ENCODE assay signal across 9 cellular contexts in genomic region chr1:167121375-167122120, GRCh38. TPM values are rescaled to one million over a fixed set of nuclear protein-coding genes. Genes with fewer than 3 reads are reported as not detected.
DNase-seq lines count a peak whose midpoint lies in the region; FAIRE-seq and TF ChIP-seq lines count a peak whose summit lies in the region.
"Had no signal": no experiment of that assay in that cellular context is flagged by ENCODE, and none has a peak within 500 bp of the region (broad histone marks: within the 10 kb centered on the region; RNA-seq: fewer than 3 reads in every experiment).

No MANE protein-coding gene starts in this region.

- H3K27me3 ChIP-seq in mucosa of rectum (ENCODE audit: control insufficient read depth in 2 of 2, insufficient read depth in 2 of 2, low read length in 2 of 2) (peaks cover 0 to 2% of the 10 kb centered on the region in 2 donors), suprapubic skin (peaks cover 10% of the 10 kb centered on the region)

- H3K27ac ChIP-seq in mucosa of rectum (ENCODE audit: low read depth in 2 of 2, low read length in 2 of 2) (peak overlapping the region; percentile 88 to 91), suprapubic skin (no peak overlapping the region)

- WGBS in suprapubic skin, result 38% methylated on average over 9 of the region's 47 CpGs

- no peaks in the 10 kb centered on the region for H3K36me3 Mint-ChIP-seq in activated CD4-positive, alpha-beta memory T cell treated with anti-CD3 and anti-CD28 coated beads, Interleukin-2, amount 10 ng/mL, durations not matched to agents 7 days and 5 days (ENCODE audit: low read depth)

- no peak for TF ChIP-seq POLR2A in suprapubic skin (IDR thresholded peaks at IDR 0.05)

- no peak for FAIRE-seq in D721Med (lab: Jason Lieb, UNC)

- H3K36me3 ChIP-seq in mucosa of rectum (ENCODE audit: control insufficient read depth in 2 of 2, insufficient read depth in 2 of 2, low read length in 2 of 2), result no peaks in the 10 kb centered on the region
- H3K36me3 ChIP-seq in suprapubic skin, result no peaks in the 10 kb centered on the region

- H3K4me1 Mint-ChIP-seq in activated CD4-positive, alpha-beta memory T cell treated with anti-CD3 and anti-CD28 coated beads, Interleukin-2, amount 10 ng/mL, durations not matched to agents 7 days and 5 days, result peaks cover 5% of the 10 kb centered on the region

- H3K9me3 ChIP-seq in mucosa of rectum (ENCODE audit: control insufficient read depth in 2 of 2, low read length in 2 of 2) (no peaks in the 10 kb centered on the region), suprapubic skin (no peaks in the 10 kb centered on the region)

- peaks cover 6% of the 10 kb centered on the region for H3K27me3 Mint-ChIP-seq in activated CD4-positive, alpha-beta memory T cell treated with anti-CD3 and anti-CD28 coated beads, Interleukin-2, amount 10 ng/mL, durations not matched to agents 7 days and 5 days

- no peak for TF ChIP-seq EP300 in suprapubic skin (IDR thresholded peaks at IDR 0.05)

- POLR2A ChIA-PET in activated CD4-positive, alpha-beta memory T cell treated with anti-CD3 and anti-CD28 coated beads, Interleukin-2, amount 10 ng/mL, durations not matched to agents 7 days and 5 days (lab: Charles Lee), result no interaction called here

- H3K4me3 Mint-ChIP-seq in activated CD4-positive, alpha-beta memory T cell treated with anti-CD3 and anti-CD28 coated beads, Interleukin-2, amount 10 ng/mL, durations not matched to agents 7 days and 5 days, result peak overlapping the region; percentile 73

- TF ChIP-seq CTCF in suprapubic skin (IDR thresholded peaks at IDR 0.05) (no peak), D721Med (IDR thresholded peaks at IDR 0.05; ENCODE audit: insufficient read depth, missing control alignments) (no peak)

- DNase-seq in NCI-H1436 (lab: John Stamatoyannopoulos, UW) (peak; percentile 17), NCI-H1436 treated with DMSO at 0.1 percent for 48 hours (lab: John Stamatoyannopoulos, UW) (no peak), epidermal melanocyte (ENCODE audit: insufficient read length, low spot score) (peak; percentile 38), suprapubic skin (ENCODE audit: low spot score in 2 of 2) (no peak), GM19240 (ENCODE audit: insufficient read length, low spot score) (no peak), D721Med (ENCODE audit: insufficient read length, low spot score) (no peak)
- peak; percentile 39 for DNase-seq in activated CD4-positive, alpha-beta memory T cell treated with anti-CD3 and anti-CD28 coated beads, Interleukin-2, amount 10 ng/mL, durations not matched to agents 7 days and 5 days

- H3K9me3 Mint-ChIP-seq in activated CD4-positive, alpha-beta memory T cell treated with anti-CD3 and anti-CD28 coated beads, Interleukin-2, amount 10 ng/mL, durations not matched to agents 7 days and 5 days, result no peaks in the 10 kb centered on the region

- H3K4me3 ChIP-seq in mucosa of rectum (ENCODE audit: low read length in 2 of 2), result peak overlapping the region; percentile 73 to 77
- peak overlapping the region; percentile 41 for H3K4me3 ChIP-seq in suprapubic skin

- H3K4me1 ChIP-seq in mucosa of rectum (ENCODE audit: control insufficient read depth in 2 of 2, insufficient read depth in 2 of 2, low read length in 2 of 2), result peaks cover 11 to 16% of the 10 kb centered on the region in 2 donors
- H3K4me1 ChIP-seq in suprapubic skin, result peaks cover 8% of the 10 kb centered on the region

- CTCF ChIA-PET in activated CD4-positive, alpha-beta memory T cell treated with anti-CD3 and anti-CD28 coated beads, Interleukin-2, amount 10 ng/mL, durations not matched to agents 7 days and 5 days (lab: Charles Lee), result interaction anchor here (1.0 to 1.2 kb wide), 3 partner anchors 14 to 62 kb away, joined by 3 read pairs; no protein-coding TSS in a partner anchor

- peak overlapping the region; percentile 81 to 82 for H3K9ac ChIP-seq in mucosa of rectum (ENCODE audit: low read depth in 1 of 2, low read length in 2 of 2)

- no peak overlapping the region for H3K27ac Mint-ChIP-seq in activated CD4-positive, alpha-beta memory T cell treated with anti-CD3 and anti-CD28 coated beads, Interleukin-2, amount 10 ng/mL, durations not matched to agents 7 days and 5 days

RNA-seq across cellular contexts. Expression of gene STYXL2, which starts 27.7 kb away (rescaled TPM):
- not detected for total RNA-seq in activated CD4-positive, alpha-beta memory T cell treated with anti-CD3 and anti-CD28 coated beads, Interleukin-2, amount 10 ng/mL, durations not matched to agents 7 days and 5 days
- total RNA-seq in suprapubic skin, result under 1 TPM in 1 of 4 donors, not detected in 3; 0.29 TPM
- total RNA-seq: T-helper 1 cell treated with Interleukin-12 subunit alpha and Interleukin-12 subunit beta and Interleukin-4 antibody, amounts not matched to agents 30 ng/mL and 1 ng/mL, for 36 hours had no signal

RNA-seq across cellular contexts. Expression of gene GPA33, which starts 31.4 kb away (rescaled TPM):
- total RNA-seq in activated CD4-positive, alpha-beta memory T cell treated with anti-CD3 and anti-CD28 coated beads, Interleukin-2, amount 10 ng/mL, durations not matched to agents 7 days and 5 days, result under 1 TPM; 0.65 to 0.71 TPM
- under 1 TPM in 1 of 4 donors, not detected in 3; 0.15 TPM for total RNA-seq in suprapubic skin

Comparison
In these comparisons a context has a peak if more than half of its experiments do, and no peak if none do; other contexts are left out.
1. DNase-seq: peak in NCI-H1436 (single experiment), activated CD4-positive, alpha-beta memory T cell treated with anti-CD3 and anti-CD28 coated beads, Interleukin-2, amount 10 ng/mL, durations not matched to agents 7 days and 5 days (single experiment) and epidermal melanocyte (single experiment); none in NCI-H1436 treated with DMSO at 0.1 percent for 48 hours (single experiment), suprapubic skin (0 of 2), GM19240 (single experiment) and D721Med (single experiment).